In the genomic region with DNA sequence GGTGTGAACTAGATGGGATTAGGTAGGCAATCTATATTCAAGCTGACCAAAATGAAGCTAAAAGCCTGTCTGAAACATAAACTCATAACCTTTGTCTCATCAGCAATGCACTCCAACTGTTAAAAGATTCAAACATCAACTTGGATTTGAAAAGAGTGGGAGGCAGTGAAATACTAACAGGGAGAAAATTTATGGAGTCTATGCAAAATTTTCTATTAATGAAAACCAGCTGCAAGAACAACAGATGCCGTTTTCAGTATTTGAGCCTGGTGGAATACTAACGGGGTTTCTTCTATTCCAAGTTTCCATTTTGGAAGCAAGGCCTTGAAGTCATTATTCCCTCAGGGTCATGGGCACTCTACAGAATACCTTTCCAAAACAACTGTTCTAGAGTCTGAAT, we compare ENCODE assay signal across 19 cellular contexts.
A peak's percentile ranks its signal among the peaks of the same experiment; 100 is the strongest.
DNase-seq lines count a peak whose midpoint lies in the region; ATAC-seq, FAIRE-seq and TF ChIP-seq lines count a peak whose summit lies in the region.
"Had no signal": no experiment of that assay in that cellular context is flagged by ENCODE, and none has a peak within 500 bp of the region (broad histone marks: within the 10 kb centered on the region; RNA-seq: fewer than 3 reads in every experiment).

No MANE protein-coding gene starts in this region.

- no peak for TF ChIP-seq CTCF in AG10803 (conservative IDR thresholded peaks at IDR 0.05; ENCODE audit: low read length)
- no peak for TF ChIP-seq CTCF in hepatocyte (IDR thresholded peaks at IDR 0.05; ENCODE audit: poor library complexity)
- no peak for TF ChIP-seq CTCF in HFFc6 (IDR thresholded peaks at IDR 0.05)

- H3K27ac Mint-ChIP-seq in HFFc6 = no peak overlapping the region
- H3K27ac Mint-ChIP-seq: CD14-positive monocyte; CD4-positive, alpha-beta memory T cell had no signal

- no peak overlapping the region for H2AFZ ChIP-seq in hepatocyte
- H2AFZ ChIP-seq: GM23248 had no signal

- H3K27me3 ChIP-seq in hepatocyte = no peaks in the 10 kb centered on the region
- H3K27me3 ChIP-seq: BLaER1 had no signal

- H3K4me3 ChIP-seq in AG10803 (ENCODE audit: low read length) (no peak overlapping the region), hepatocyte (no peak overlapping the region)
- H3K4me3 ChIP-seq: BLaER1, GM23248, HAP-1 had no signal

- DNase-seq in AG10803 (ENCODE audit: low read depth) = peak; percentile 34
- DNase-seq in GM12891 (ENCODE audit: insufficient read length, low spot score) = no peak
- DNase-seq in hepatocyte (ENCODE audit: low spot score) = no peak
- DNase-seq in OCI-M1 (lab: John Stamatoyannopoulos, UW) = no peak
- no peak for DNase-seq in HFFc6
- DNase-seq: CD4-positive, alpha-beta memory T cell; DMS153; DMS79; GDM1; GM23248 had no signal

- no peak for ATAC-seq in HG03039 (IDR thresholded peaks at IDR 0.05; ENCODE audit: unreplicated experiment)
- no peak for ATAC-seq in GM21825 (IDR thresholded peaks at IDR 0.05; ENCODE audit: unreplicated experiment)

- TF ChIP-seq POLR2A in GM12891 (IDR thresholded peaks at IDR 0.05; ENCODE audit: low read depth, low read length) = no peak

- no peak overlapping the region for H3K4me3 Mint-ChIP-seq in HFFc6
- H3K4me3 Mint-ChIP-seq: CD14-positive monocyte; CD4-positive, alpha-beta memory T cell had no signal

- peaks cover 3% of the 10 kb centered on the region for H4K20me1 ChIP-seq in hepatocyte (ENCODE audit: insufficient read depth, poor library complexity, severe bottlenecking)

- no peaks in the 10 kb centered on the region; the same call in 1 of the 2 replicates for H3K27me3 Mint-ChIP-seq in HFFc6 (ENCODE audit: insufficient read depth)

- 61% methylated on average over 2 of the region's 2 CpGs for WGBS in hepatocyte (ENCODE audit: low lambda C conversion rate, missing lambda C conversion rate)

- H3K9me3 Mint-ChIP-seq in HFFc6 = no peaks in the 10 kb centered on the region; the same call in 1 of the 2 replicates
- H3K9me3 Mint-ChIP-seq: CD14-positive monocyte had no signal

- peak; percentile 43 for FAIRE-seq in GM12891 (lab: Jason Lieb, UNC)
- FAIRE-seq in endometrium (lab: Jason Lieb, UNC) = peak; percentile 76
- FAIRE-seq: A204.1, GM19239 had no signal

- H3K9me2 ChIP-seq in hepatocyte (replicated peaks; ENCODE audit: insufficient read depth) = no peaks in the 10 kb centered on the region

- peaks cover 38% of the 10 kb centered on the region for H3K4me1 Mint-ChIP-seq in HFFc6 (ENCODE audit: low read depth)
- H3K4me1 Mint-ChIP-seq: CD14-positive monocyte had no signal

- H3K9me3 ChIP-seq in hepatocyte (ENCODE audit: low read depth) = no peaks in the 10 kb centered on the region
- H3K9me3 ChIP-seq: BLaER1, HAP-1 had no signal

- peaks cover 68% of the 10 kb centered on the region for H3K79me2 ChIP-seq in hepatocyte

- peaks cover 31% of the 10 kb centered on the region for H3K36me3 Mint-ChIP-seq in HFFc6 (ENCODE audit: low read depth)
- H3K36me3 Mint-ChIP-seq: CD14-positive monocyte had no signal

- peaks cover 9% of the 10 kb centered on the region for H3K4me1 ChIP-seq in hepatocyte (ENCODE audit: insufficient read depth)

- no peak overlapping the region for H3K4me2 ChIP-seq in hepatocyte
- H3K4me2 ChIP-seq: BLaER1 had no signal

- no peaks in the 10 kb centered on the region for H3K36me3 ChIP-seq in hepatocyte (replicated peaks; ENCODE audit: insufficient read depth, low read depth)

- peak overlapping the region; percentile 1 for H3K27ac ChIP-seq in hepatocyte
- H3K27ac ChIP-seq: BLaER1, GM23248, HL-60 had no signal

TF ChIP-seq in GM12891, 5 proteins besides CTCF, POLR2A, EP300 and RAD21:
- TF ChIP-seq SPI1 (IDR thresholded peaks at IDR 0.05; ENCODE audit: low read depth, low read length) = no peak
- no peak for TF ChIP-seq PAX5 (IDR thresholded peaks at IDR 0.05; ENCODE audit: insufficient read depth, low read length, severe bottlenecking)
- no peak for TF ChIP-seq POLR2AphosphoS5 (IDR thresholded peaks at IDR 0.05; ENCODE audit: low read depth, low read length)
- TF ChIP-seq POU2F2 (IDR thresholded peaks at IDR 0.05; ENCODE audit: low read depth, low read length) = no peak
- no peak for TF ChIP-seq TAF1 (IDR thresholded peaks at IDR 0.05; ENCODE audit: low read depth, low read length)
